Comparison of ENCODE assay signal across 11 cellular contexts in the genomic region with DNA sequence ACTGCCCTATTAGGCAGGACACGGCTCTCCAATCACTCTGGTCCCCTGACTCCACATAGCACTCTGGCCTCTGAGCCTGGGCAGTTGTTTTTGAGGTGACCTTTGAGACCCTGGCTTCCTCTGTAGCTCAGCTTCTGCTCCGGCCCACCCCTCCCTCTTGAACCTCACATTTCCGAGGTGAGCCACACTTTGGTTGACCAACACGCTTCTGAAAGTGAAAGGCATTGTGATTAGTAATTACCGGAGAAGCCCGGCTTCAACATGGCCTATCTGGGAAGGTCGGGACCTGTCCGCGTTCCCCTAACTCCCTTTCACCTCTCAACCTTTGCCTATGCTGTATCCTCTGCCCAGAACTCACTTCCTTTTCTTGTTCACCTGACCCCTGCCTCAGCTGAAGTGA. TPM values are rescaled to one million over a fixed set of nuclear protein-coding genes. Genes with fewer than 3 reads are reported as not detected.
DNase-seq lines count a peak whose midpoint lies in the region; ATAC-seq and TF ChIP-seq lines count a peak whose summit lies in the region.
"Had no signal": no experiment of that assay in that cellular context is flagged by ENCODE, and none has a peak within 500 bp of the region (broad histone marks: within the 10 kb centered on the region; RNA-seq: fewer than 3 reads in every experiment).

No MANE protein-coding gene starts in this region.

- TF ChIP-seq EP300 in esophagus muscularis mucosa (IDR thresholded peaks at IDR 0.05): no peak

- ATAC-seq in GM18873 (IDR thresholded peaks at IDR 0.05; ENCODE audit: low FRiP score, unreplicated experiment) (peak; percentile 83), GM21529 (IDR thresholded peaks at IDR 0.05; ENCODE audit: unreplicated experiment) (peak; percentile 94), HG03439 (IDR thresholded peaks at IDR 0.05; ENCODE audit: unreplicated experiment) (peak; percentile 61)
- peak; percentile 91 to 93 for ATAC-seq in natural killer cell treated with Interleukin-12 subunit alpha and Interleukin-12 subunit beta and Interleukin-15 and Interleukin-18, amount 100 ng/mL, for 72 hours

- intact Hi-C loops in esophagus muscularis mucosa (cut with DNase I): no loop called here
- intact Hi-C loops in colonic mucosa (cut with DNase I): no loop called here

- no peak for TF ChIP-seq POLR2A in esophagus muscularis mucosa (IDR thresholded peaks at IDR 0.05; ENCODE audit: low read depth)

- H3K4me3 ChIP-seq in esophagus muscularis mucosa (no peak overlapping the region), colonic mucosa (no peak overlapping the region)

- H3K9ac ChIP-seq in colonic mucosa (ENCODE audit: low read depth in 2 of 2, low read length in 2 of 2): no peak overlapping the region

- no peaks in the 10 kb centered on the region for H3K9me3 Mint-ChIP-seq in natural killer cell treated with Interleukin-12 subunit alpha and Interleukin-12 subunit beta and Interleukin-15 and Interleukin-18, amount 100 ng/mL, for 72 hours

- TF ChIP-seq CTCF in esophagus muscularis mucosa (IDR thresholded peaks at IDR 0.05) (no peak), colonic mucosa (IDR thresholded peaks at IDR 0.05) (no peak)

- H3K27me3 Mint-ChIP-seq in natural killer cell treated with Interleukin-12 subunit alpha and Interleukin-12 subunit beta and Interleukin-15 and Interleukin-18, amount 100 ng/mL, for 72 hours: peaks cover 20 to 21% of the 10 kb centered on the region in 2 donors

- WGBS in esophagus muscularis mucosa: 62% methylated on average over 9 of the region's 9 CpGs

- no peaks in the 10 kb centered on the region for H3K36me3 Mint-ChIP-seq in natural killer cell treated with Interleukin-12 subunit alpha and Interleukin-12 subunit beta and Interleukin-15 and Interleukin-18, amount 100 ng/mL, for 72 hours
- H3K36me3 Mint-ChIP-seq: activated naive CD4-positive, alpha-beta T cell treated with anti-CD3 and anti-CD28 coated beads, Interleukin-2, amount 50 U/mL, for 72 hours had no signal

- H3K36me3 ChIP-seq in esophagus muscularis mucosa (no peaks in the 10 kb centered on the region), colonic mucosa (no peaks in the 10 kb centered on the region)

- H3K9me3 ChIP-seq in esophagus muscularis mucosa (no peaks in the 10 kb centered on the region), colonic mucosa (no peaks in the 10 kb centered on the region)

- peak overlapping the region; percentile 74 for H3K4me3 Mint-ChIP-seq in natural killer cell treated with Interleukin-12 subunit alpha and Interleukin-12 subunit beta and Interleukin-15 and Interleukin-18, amount 100 ng/mL, for 72 hours

- H3K27me3 ChIP-seq in esophagus muscularis mucosa (no peaks in the 10 kb centered on the region), colonic mucosa (no peaks in the 10 kb centered on the region)

- H3K4me1 Mint-ChIP-seq in natural killer cell treated with Interleukin-12 subunit alpha and Interleukin-12 subunit beta and Interleukin-15 and Interleukin-18, amount 100 ng/mL, for 72 hours (ENCODE audit: low read depth in 2 of 2): peaks cover 47 to 50% of the 10 kb centered on the region in 2 donors

- no peaks in the 10 kb centered on the region for H3K4me1 ChIP-seq in esophagus muscularis mucosa
- no peaks in the 10 kb centered on the region for H3K4me1 ChIP-seq in colonic mucosa

- H3K27ac Mint-ChIP-seq in natural killer cell treated with Interleukin-12 subunit alpha and Interleukin-12 subunit beta and Interleukin-15 and Interleukin-18, amount 100 ng/mL, for 72 hours: peak overlapping the region; percentile 10 to 63
- H3K27ac Mint-ChIP-seq: activated naive CD4-positive, alpha-beta T cell treated with anti-CD3 and anti-CD28 coated beads, Interleukin-2, amount 50 U/mL, for 72 hours had no signal

- peak; percentile 77 for DNase-seq in natural killer cell treated with Interleukin-12 subunit alpha and Interleukin-12 subunit beta and Interleukin-15 and Interleukin-18, amount 100 ng/mL, for 72 hours (ENCODE audit: low spot score)
- no peak for DNase-seq in esophagus muscularis mucosa (ENCODE audit: extremely low spot score)
- no peak for DNase-seq in superior temporal gyrus (ENCODE audit: extremely low spot score)
- DNase-seq in colonic mucosa: no peak
- DNase-seq: islet precursor cell, NCI-H2171 treated with DMSO at 0.1 percent for 48 hours had no signal

- no peak overlapping the region for H3K27ac ChIP-seq in esophagus muscularis mucosa (replicated peaks in 1 of 4)
- H3K27ac ChIP-seq in colonic mucosa: no peak overlapping the region

RNA-seq across cellular contexts. Expression of a gene that starts 10.3 kb away (rescaled TPM):
- total RNA-seq in natural killer cell treated with Interleukin-12 subunit alpha and Interleukin-12 subunit beta and Interleukin-15 and Interleukin-18, amount 100 ng/mL, for 72 hours: 100 to 1,000 TPM in 1 of 2 donors, 10 to 100 TPM in 1; 62.1 to 124 TPM
- total RNA-seq in esophagus muscularis mucosa: 10 to 100 TPM in 1 of 4 donors, 1 to 10 TPM in 2, under 1 TPM in 1; 0.71 to 11.3 (median 3.4) TPM
- total RNA-seq in colonic mucosa: 1 to 10 TPM; 1.4 to 5.9 TPM

RNA-seq across cellular contexts. Expression of a gene that starts 48.4 kb away (rescaled TPM):
- total RNA-seq in natural killer cell treated with Interleukin-12 subunit alpha and Interleukin-12 subunit beta and Interleukin-15 and Interleukin-18, amount 100 ng/mL, for 72 hours: under 1 TPM in 1 of 2 donors, not detected in 1; 0.47 TPM
- total RNA-seq in esophagus muscularis mucosa (under 1 TPM in 1 of 4 donors, not detected in 3; 0.50 TPM), colonic mucosa (under 1 TPM in 1 of 2 donors, not detected in 1; 0.05 TPM)
- total RNA-seq: activated naive CD4-positive, alpha-beta T cell treated with anti-CD3 and anti-CD28 coated beads, Interleukin-2, amount 50 U/mL, for 72 hours; pulmonary artery endothelial cell had no signal

Comparison
In these comparisons a context has a peak if more than half of its experiments do, and no peak if none do; other contexts are left out.
1. RNA of a gene that starts 10.3 kb away (total RNA-seq): 62.1 to 124 TPM in natural killer cell treated with Interleukin-12 subunit alpha and Interleukin-12 subunit beta and Interleukin-15 and Interleukin-18, amount 100 ng/mL, for 72 hours; 1.4 to 5.9 TPM in colonic mucosa and 0.71 to 11.3 TPM in esophagus muscularis mucosa; every median in the first group is over 4 times any median in the second.
2. Peak in every context shown above with its lines, with median percentiles within 50 percentile points of each other: ATAC-seq.